18 cellular contexts compared by ENCODE assay signal in the genomic region with DNA sequence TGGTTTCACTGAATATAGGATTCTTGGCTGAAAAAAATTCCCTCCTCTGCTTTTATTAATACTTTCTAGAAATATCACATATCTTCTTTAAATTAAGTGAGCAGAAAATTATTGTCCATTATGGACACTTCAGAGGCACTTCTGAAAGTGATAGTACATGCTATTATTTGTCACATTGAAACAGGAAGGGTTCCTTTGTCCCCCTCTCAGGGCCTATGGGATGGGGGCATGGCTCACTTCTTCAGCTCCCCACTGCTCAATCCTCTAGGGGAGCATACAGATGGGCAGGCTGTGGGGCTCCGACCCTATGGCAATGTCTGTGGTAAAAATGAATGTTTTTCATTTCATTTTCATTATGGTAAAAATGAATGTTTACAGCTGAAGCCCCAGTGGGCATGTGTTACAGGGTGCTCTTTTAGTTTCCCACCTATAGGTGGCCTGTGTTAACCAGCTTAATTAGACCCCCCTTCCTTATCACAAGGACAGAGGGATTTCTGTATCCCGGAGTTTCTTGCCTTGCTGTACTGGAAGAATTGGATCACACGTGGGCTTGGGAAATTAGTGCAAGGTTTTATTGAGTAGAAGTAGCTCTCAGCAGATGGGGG.
DNase-seq lines count a peak whose midpoint lies in the region; ATAC-seq, FAIRE-seq and TF ChIP-seq lines count a peak whose summit lies in the region.
"Had no signal": no experiment of that assay in that cellular context is flagged by ENCODE, and none has a peak within 500 bp of the region (broad histone marks: within the 10 kb centered on the region; RNA-seq: fewer than 3 reads in every experiment).

No MANE protein-coding gene starts in this region.

- TF ChIP-seq POLR2A in GM12891 (IDR thresholded peaks at IDR 0.05; ENCODE audit: low read depth, low read length), result no peak

- ATAC-seq in HG02938 (IDR thresholded peaks at IDR 0.05; ENCODE audit: unreplicated experiment) (peak; percentile 70), GM21717 (IDR thresholded peaks at IDR 0.05; ENCODE audit: unreplicated experiment) (no peak)
- ATAC-seq: K562; Right ventricle myocardium inferior; sciatic nerve; stimulated activated naive CD8-positive, alpha-beta T cell treated with anti-CD3 and anti-CD28 coated beads, Interleukin-15, amount 100 ng/mL, for 72 hours had no signal

- no peaks in the 10 kb centered on the region for H3K9me2 ChIP-seq in OCI-LY1 (ENCODE audit: low read depth, low read length)

- no peak for DNase-seq in GM12891 (ENCODE audit: insufficient read length, low spot score)
- DNase-seq in kidney epithelial cell (ENCODE audit: low read depth), result no peak
- no peak for DNase-seq in kidney glomerular epithelial cell (lab: John Stamatoyannopoulos, UW)
- no peak for DNase-seq in HT-29 (ENCODE audit: low spot score)
- DNase-seq: activated CD4-positive, alpha-beta memory T cell treated with anti-CD3 and anti-CD28 coated beads for 36 hours; activated naive CD8-positive, alpha-beta T cell treated with anti-CD3 and anti-CD28 coated beads, Interleukin-2, amount 10 ng/mL, durations not matched to agents 7 days and 5 days; Calu3; caudate nucleus; stimulated activated naive CD8-positive, alpha-beta T cell treated with anti-CD3 and anti-CD28 coated beads, Interleukin-15, amount 100 ng/mL, for 72 hours; thyroid gland had no signal

- no peak overlapping the region for H3K27ac ChIP-seq in OCI-LY1 (ENCODE audit: low read depth, low read length, poor library complexity, severe bottlenecking)
- H3K27ac ChIP-seq: thyroid gland had no signal

- no peak overlapping the region for H3K9ac ChIP-seq in OCI-LY1 (ENCODE audit: low read length)

- no peaks in the 10 kb centered on the region for H3F3A ChIP-seq in OCI-LY1 (ENCODE audit: insufficient read depth, low read length)

- H3K79me2 ChIP-seq in OCI-LY1 (ENCODE audit: insufficient read depth, low read length), result no peaks in the 10 kb centered on the region

- H2AFZ ChIP-seq in OCI-LY1 (ENCODE audit: low read length), result no peak overlapping the region

- H3K36me3 ChIP-seq in OCI-LY1 (ENCODE audit: insufficient read depth, low read length) (no peaks in the 10 kb centered on the region), kidney epithelial cell (ENCODE audit: control insufficient read depth, insufficient read depth, low read length) (no peaks in the 10 kb centered on the region)
- H3K36me3 ChIP-seq: thyroid gland had no signal

- H3K4me1 ChIP-seq in OCI-LY1 (ENCODE audit: insufficient read depth, low read length, severe bottlenecking), result no peaks in the 10 kb centered on the region
- H3K4me1 ChIP-seq: thyroid gland had no signal

- peak; percentile 27; the same call in 1 of the 2 replicates for TF ChIP-seq CTCF in OCI-LY1 (IDR thresholded peaks at IDR 0.05; ENCODE audit: low read length)
- peak; percentile 4 for TF ChIP-seq CTCF in kidney epithelial cell (IDR thresholded peaks at IDR 0.05; ENCODE audit: insufficient read depth, low read length, poor library complexity, severe bottlenecking)

- no peaks in the 10 kb centered on the region for H4K20me1 ChIP-seq in OCI-LY1 (ENCODE audit: insufficient read depth, low read length)

- no peaks in the 10 kb centered on the region for H3K9me3 ChIP-seq in OCI-LY1 (ENCODE audit: low read length)
- H3K9me3 ChIP-seq: thyroid gland had no signal

- H3K4me2 ChIP-seq in OCI-LY1 (ENCODE audit: low read length), result no peak overlapping the region

- H3K27me3 ChIP-seq in OCI-LY1 (ENCODE audit: insufficient read depth, low read length) (no peaks in the 10 kb centered on the region), kidney epithelial cell (ENCODE audit: control insufficient read depth, insufficient read depth, low read length) (no peaks in the 10 kb centered on the region)
- H3K27me3 ChIP-seq: thyroid gland had no signal

- FAIRE-seq in GM12891 (lab: Jason Lieb, UNC), result no peak
- FAIRE-seq: astrocyte, endometrium, K562 had no signal

- H3K4me3 ChIP-seq in OCI-LY1 (ENCODE audit: low read depth, low read length, poor library complexity, severe bottlenecking) (no peak overlapping the region), kidney epithelial cell (ENCODE audit: low read depth, low read length) (no peak overlapping the region)
- H3K4me3 ChIP-seq: K562, thyroid gland had no signal

TF ChIP-seq in GM12891, 5 proteins besides CTCF, POLR2A, EP300 and RAD21:
- TF ChIP-seq POU2F2 (IDR thresholded peaks at IDR 0.05; ENCODE audit: low read depth, low read length) (no peak), POLR2AphosphoS5 (IDR thresholded peaks at IDR 0.05; ENCODE audit: low read depth, low read length) (no peak), SPI1 (IDR thresholded peaks at IDR 0.05; ENCODE audit: low read depth, low read length) (0 out of 2 replicates have a peak, but pooled peaks have one; percentile 3)
